Comparison of ENCODE assay signal across 1 cellular context in genomic region chr12:10722905-10723866, GRCh38.
TF ChIP-seq lines count a peak whose summit lies in the region.

Gene YBX3 (minus strand): TSS chr12:10723323. CDS start chr12:10723111, 212 bp downstream.

TF ChIP-seq in WTC11, 78 proteins besides CTCF, POLR2A, EP300 and RAD21 (continued from another document):
- TF ChIP-seq E2F5 (CRISPR knock-in tag; IDR thresholded peaks at IDR 0.05) (0 out of 2 replicates have a peak, but pooled peaks have one; percentile 17), TEAD1 (CRISPR knock-in tag; IDR thresholded peaks at IDR 0.05) (0 out of 2 replicates have a peak, but pooled peaks have one; percentile 17), ZMAT4 (CRISPR knock-in tag; IDR thresholded peaks at IDR 0.05) (no peak), TP53 (CRISPR knock-in tag; IDR thresholded peaks at IDR 0.05) (0 out of 2 replicates have a peak, but pooled peaks have one; percentile 68), GABPB1 (CRISPR knock-in tag; IDR thresholded peaks at IDR 0.05) (no peak), FOXP4 (CRISPR knock-in tag; IDR thresholded peaks at IDR 0.05) (no peak), ARID4B (CRISPR knock-in tag; IDR thresholded peaks at IDR 0.05; ENCODE audit: borderline replicate concordance) (no peak), HMGXB4 (CRISPR knock-in tag; IDR thresholded peaks at IDR 0.05) (peak; percentile 17; the same call in 1 of the 2 replicates), ZNF671 (CRISPR knock-in tag; IDR thresholded peaks at IDR 0.05) (no peak), CREM (CRISPR knock-in tag; IDR thresholded peaks at IDR 0.05) (0 out of 2 replicates have a peak, but pooled peaks have one; percentile 24), ZNF425 (CRISPR knock-in tag; conservative IDR thresholded peaks at IDR 0.05) (no peak)
